ENCODE assay signal across 29 cellular contexts in genomic region chr13:93364166-93364565, GRCh38.
DNase-seq lines count a peak whose midpoint lies in the region; ATAC-seq and TF ChIP-seq lines count a peak whose summit lies in the region.
"Had no signal": no experiment of that assay in that cellular context is flagged by ENCODE, and none has a peak within 500 bp of the region (broad histone marks: within the 10 kb centered on the region; RNA-seq: fewer than 3 reads in every experiment).

No MANE protein-coding gene starts in this region.

- no peaks in the 10 kb centered on the region for H4K20me1 ChIP-seq in mammary epithelial cell (ENCODE audit: insufficient read depth, low read length)

- no peaks in the 10 kb centered on the region for H3K4me1 Mint-ChIP-seq in MCF 10A (ENCODE audit: insufficient read depth, unreplicated experiment)
- H3K4me1 Mint-ChIP-seq in activated CD4-positive, alpha-beta memory T cell treated with anti-CD3 and anti-CD28 coated beads, Interleukin-2, amount 10 ng/mL, durations not matched to agents 7 days and 5 days: no peaks in the 10 kb centered on the region
- H3K4me1 Mint-ChIP-seq: CD4-positive, alpha-beta memory T cell; immature natural killer cell had no signal

- no peak overlapping the region for H2AFZ ChIP-seq in mammary epithelial cell (ENCODE audit: low read depth, low read length)

- H3K36me3 ChIP-seq in mammary epithelial cell (ENCODE audit: insufficient read depth, low read length): no peaks in the 10 kb centered on the region
- H3K36me3 ChIP-seq: colonic mucosa, gastroesophageal sphincter had no signal

- H3K27ac ChIP-seq in mammary epithelial cell (ENCODE audit: insufficient read depth, low read depth, low read length): no peak overlapping the region
- H3K27ac ChIP-seq: colonic mucosa, gastroesophageal sphincter, RWPE1, SK-N-MC had no signal

- H3K79me2 ChIP-seq in mammary epithelial cell (ENCODE audit: insufficient read depth, low read length): no peaks in the 10 kb centered on the region

- dilution Hi-C loops in mammary epithelial cell (cut with HindIII; ENCODE audit: low sequenced_read_pairs): no loop called here

- no peaks in the 10 kb centered on the region for H3K27me3 Mint-ChIP-seq in MCF 10A (ENCODE audit: insufficient read depth, unreplicated experiment)
- no peaks in the 10 kb centered on the region for H3K27me3 Mint-ChIP-seq in activated CD4-positive, alpha-beta memory T cell treated with anti-CD3 and anti-CD28 coated beads, Interleukin-2, amount 10 ng/mL, durations not matched to agents 7 days and 5 days
- H3K27me3 Mint-ChIP-seq: CD4-positive, alpha-beta memory T cell; progenitor cell of endocrine pancreas; stimulated activated naive CD8-positive, alpha-beta T cell treated with anti-CD3 and anti-CD28 coated beads, Interleukin-15, Interleukin-2, amounts not matched to agents 100 ng/mL and 50 ng/mL, for 24 hours had no signal

- ATAC-seq in GM21825 (IDR thresholded peaks at IDR 0.05; ENCODE audit: unreplicated experiment): no peak
- ATAC-seq: gastroesophageal sphincter, left lobe of liver had no signal

- peaks cover 2% of the 10 kb centered on the region for H3K27me3 ChIP-seq in mammary epithelial cell (ENCODE audit: insufficient read depth, low read length)
- H3K27me3 ChIP-seq: colonic mucosa, gastroesophageal sphincter had no signal

- CTCF ChIA-PET in mammary epithelial cell (lab: Charles Lee; ENCODE audit: low non-redundant PET) (no interaction called here), MCF 10A (lab: Yijun Ruan, JAX) (no interaction called here)
- CTCF ChIA-PET in activated CD4-positive, alpha-beta memory T cell treated with anti-CD3 and anti-CD28 coated beads, Interleukin-2, amount 10 ng/mL, durations not matched to agents 7 days and 5 days (lab: Charles Lee): no interaction called here

- no peaks in the 10 kb centered on the region for H3K4me1 ChIP-seq in mammary epithelial cell (ENCODE audit: insufficient read depth, low read length)
- H3K4me1 ChIP-seq: colonic mucosa, gastroesophageal sphincter had no signal

- no peaks in the 10 kb centered on the region for H3K9me3 Mint-ChIP-seq in MCF 10A (ENCODE audit: unreplicated experiment)
- H3K9me3 Mint-ChIP-seq in activated CD4-positive, alpha-beta memory T cell treated with anti-CD3 and anti-CD28 coated beads, Interleukin-2, amount 10 ng/mL, durations not matched to agents 7 days and 5 days: no peaks in the 10 kb centered on the region

- no peak overlapping the region for H3K4me3 Mint-ChIP-seq in MCF 10A (ENCODE audit: unreplicated experiment)
- H3K4me3 Mint-ChIP-seq in activated CD4-positive, alpha-beta memory T cell treated with anti-CD3 and anti-CD28 coated beads, Interleukin-2, amount 10 ng/mL, durations not matched to agents 7 days and 5 days: no peak overlapping the region
- H3K4me3 Mint-ChIP-seq: CD4-positive, alpha-beta memory T cell; immature natural killer cell; stimulated activated naive CD8-positive, alpha-beta T cell treated with anti-CD3 and anti-CD28 coated beads, Interleukin-15, Interleukin-2, amounts not matched to agents 100 ng/mL and 50 ng/mL, for 24 hours had no signal

- TF ChIP-seq CTCF in mammary epithelial cell (conservative IDR thresholded peaks at IDR 0.05 in 1 of 2, IDR thresholded peaks at IDR 0.05 in 1 of 2; ENCODE audit: extremely low read depth in 1 of 2, insufficient read depth in 1 of 2, low read depth in 1 of 2, low read length in 2 of 2) (no peak), MCF 10A (IDR thresholded peaks at IDR 0.05; ENCODE audit: unreplicated experiment) (no peak), fibroblast of pulmonary artery (IDR thresholded peaks at IDR 0.05; ENCODE audit: low read length, missing control alignments) (no peak)

- POLR2A ChIA-PET in MCF 10A (lab: Yijun Ruan, JAX): interaction anchor here (1.3 kb wide), 1 partner anchor 82 kb away, joined by 3 read pairs; no protein-coding TSS in a partner anchor
- POLR2A ChIA-PET in activated CD4-positive, alpha-beta memory T cell treated with anti-CD3 and anti-CD28 coated beads, Interleukin-2, amount 10 ng/mL, durations not matched to agents 7 days and 5 days (lab: Charles Lee): no interaction called here

- H3K27ac Mint-ChIP-seq in MCF 10A (ENCODE audit: low read depth, unreplicated experiment): no peak overlapping the region
- no peak overlapping the region for H3K27ac Mint-ChIP-seq in activated CD4-positive, alpha-beta memory T cell treated with anti-CD3 and anti-CD28 coated beads, Interleukin-2, amount 10 ng/mL, durations not matched to agents 7 days and 5 days
- H3K27ac Mint-ChIP-seq: CD4-positive, alpha-beta memory T cell; immature natural killer cell; progenitor cell of endocrine pancreas; stimulated activated naive CD8-positive, alpha-beta T cell treated with anti-CD3 and anti-CD28 coated beads, Interleukin-15, Interleukin-2, amounts not matched to agents 100 ng/mL and 50 ng/mL, for 24 hours had no signal

- intact Hi-C loops in mammary epithelial cell (cut with micrococcal nuclease) (no loop called here), MCF 10A (cut with micrococcal nuclease) (no loop called here)

- 69% methylated on average over 5 of the region's 5 CpGs for WGBS in mammary epithelial cell (ENCODE audit: low coverage, missing lambda C conversion rate)

- no peaks in the 10 kb centered on the region for H3K9me3 ChIP-seq in mammary epithelial cell (replicated peaks; ENCODE audit: insufficient read depth, low read length)
- H3K9me3 ChIP-seq: colonic mucosa, gastroesophageal sphincter had no signal

- no TSS peak for BruUV-seq in mammary epithelial cell (replicated peaks; lab: Mats Ljungman, UMichigan)
- no TSS peak for BruUV-seq in MCF 10A (replicated peaks; lab: Mats Ljungman, UMichigan)

- no peak overlapping the region for H3K4me2 ChIP-seq in mammary epithelial cell (ENCODE audit: insufficient read depth, low read depth, low read length)

- H3K36me3 Mint-ChIP-seq in MCF 10A (ENCODE audit: insufficient read depth, unreplicated experiment): no peaks in the 10 kb centered on the region
- no peaks in the 10 kb centered on the region for H3K36me3 Mint-ChIP-seq in activated CD4-positive, alpha-beta memory T cell treated with anti-CD3 and anti-CD28 coated beads, Interleukin-2, amount 10 ng/mL, durations not matched to agents 7 days and 5 days (ENCODE audit: low read depth)
- H3K36me3 Mint-ChIP-seq: CD4-positive, alpha-beta memory T cell; immature natural killer cell had no signal

- no peak overlapping the region for H3K9ac ChIP-seq in mammary epithelial cell (ENCODE audit: insufficient read depth, low read length)

- in situ Hi-C loops in mammary epithelial cell (cut with MboI; ENCODE audit: low sequenced_read_pairs in 2 of 2): no loop called here

- H3K4me3 ChIP-seq in mammary epithelial cell (replicated peaks in 1 of 3; ENCODE audit: insufficient read depth in 1 of 3, low read depth in 2 of 3, low read length in 3 of 3): no peak overlapping the region
- H3K4me3 ChIP-seq in fibroblast of pulmonary artery (replicated peaks; ENCODE audit: low read depth, low read length): no peak overlapping the region
- H3K4me3 ChIP-seq: colonic mucosa, gastroesophageal sphincter, SK-N-MC had no signal

- DNase-seq in mammary epithelial cell: peak; percentile 68
- DNase-seq in MCF 10A (ENCODE audit: unreplicated experiment): no peak
- peak; percentile 65 for DNase-seq in amniotic epithelial cell (ENCODE audit: low read depth)
- DNase-seq in fibroblast of pulmonary artery (ENCODE audit: low read depth): peak; percentile 55
- no peak for DNase-seq in activated CD4-positive, alpha-beta memory T cell treated with anti-CD3 and anti-CD28 coated beads, Interleukin-2, amount 10 ng/mL, durations not matched to agents 7 days and 5 days
- DNase-seq in stimulated activated CD4-positive, alpha-beta T cell treated with anti-CD3 and anti-CD28 coated beads, Interleukin-4, amount 100 ng/mL, for 1 hour: no peak
- no peak for DNase-seq in activated CD8-positive, alpha-beta memory T cell treated with anti-CD3 and anti-CD28 coated beads, Interleukin-2, amount 50 U/mL, for 48 hours
- DNase-seq: 8988T; activated effector memory CD4-positive, alpha-beta T cell treated with anti-CD3 and anti-CD28 coated beads, Interleukin-2, amount 50 U/mL, for 16 hours; AML-193; CD4-positive, alpha-beta memory T cell; colonic mucosa; DMS 273 treated with DMSO at 0.1 percent for 48 hours; effector CD8-positive, alpha-beta T cell; hippocampal formation; immature natural killer cell; KBM-7; MM.1S; NCI-H2081; NCI-H345; NCI-H748 treated with DMSO at 0.1 percent for 48 hours; T-helper 2 cell had no signal

Comparison
In these comparisons a context has a peak if more than half of its experiments do, and no peak if none do; other contexts are left out.
1. DNase-seq: peak in mammary epithelial cell (single experiment), amniotic epithelial cell (single experiment) and fibroblast of pulmonary artery (single experiment); none in MCF 10A (single experiment), activated CD4-positive, alpha-beta memory T cell treated with anti-CD3 and anti-CD28 coated beads, Interleukin-2, amount 10 ng/mL, durations not matched to agents 7 days and 5 days (single experiment), stimulated activated CD4-positive, alpha-beta T cell treated with anti-CD3 and anti-CD28 coated beads, Interleukin-4, amount 100 ng/mL, for 1 hour (single experiment) and activated CD8-positive, alpha-beta memory T cell treated with anti-CD3 and anti-CD28 coated beads, Interleukin-2, amount 50 U/mL, for 48 hours (single experiment).